In genomic region chr2:19864369-19864768, GRCh38 we compare ENCODE assay signal across 19 cellular contexts. TPM values are rescaled to one million over a fixed set of nuclear protein-coding genes. Genes with fewer than 3 reads are reported as not detected.
DNase-seq lines count a peak whose midpoint lies in the region; ATAC-seq and TF ChIP-seq lines count a peak whose summit lies in the region.
"Had no signal": no experiment of that assay in that cellular context is flagged by ENCODE, and none has a peak within 500 bp of the region (broad histone marks: within the 10 kb centered on the region; RNA-seq: fewer than 3 reads in every experiment).

No MANE protein-coding gene starts in this region.

- TF ChIP-seq CTCF in MCF 10A (IDR thresholded peaks at IDR 0.05; ENCODE audit: unreplicated experiment) (no peak), mammary epithelial cell (conservative IDR thresholded peaks at IDR 0.05 in 1 of 2, IDR thresholded peaks at IDR 0.05 in 1 of 2; ENCODE audit: extremely low read depth in 1 of 2, insufficient read depth in 1 of 2, low read depth in 1 of 2, low read length in 2 of 2) (no peak)

- no TSS peak for BruUV-seq in MCF 10A (replicated peaks; lab: Mats Ljungman, UMichigan)
- BruUV-seq in mammary epithelial cell (replicated peaks; lab: Mats Ljungman, UMichigan), result no TSS peak

- intact Hi-C loops in MCF 10A (cut with micrococcal nuclease) (no loop called here), mammary epithelial cell (cut with micrococcal nuclease) (loop anchor here (5.0 to 10.0 kb wide), 3 partner anchors 233 to 1010 kb away; no protein-coding TSS in a partner anchor)

- no peak overlapping the region for H2AFZ ChIP-seq in mammary epithelial cell (ENCODE audit: low read depth, low read length)

- no peaks in the 10 kb centered on the region for H3K36me3 Mint-ChIP-seq in MCF 10A (ENCODE audit: insufficient read depth, unreplicated experiment)
- no peaks in the 10 kb centered on the region for H3K36me3 Mint-ChIP-seq in stimulated activated memory B cell treated with anti-CD40 and anti-IgM and Interleukin-4, amounts not matched to agents 10 μg/mL and 1 μg/mL and 100 μg/mL, for 72 hours

- H3K79me2 ChIP-seq in mammary epithelial cell (ENCODE audit: insufficient read depth, low read length), result no peaks in the 10 kb centered on the region

- CTCF ChIA-PET in MCF 10A (lab: Yijun Ruan, JAX) (interaction anchor here (0.5 to 4.5 kb wide), 22 partner anchors 9 to 1479 kb away, joined by 3 to 69 read pairs (median 4); no protein-coding TSS in a partner anchor), mammary epithelial cell (lab: Charles Lee; ENCODE audit: low non-redundant PET) (no interaction called here)

- H3K27ac ChIP-seq in mammary epithelial cell (ENCODE audit: insufficient read depth, low read depth, low read length) (no peak overlapping the region), SJCRH30 (no peak overlapping the region)
- H3K27ac ChIP-seq: 22Rv1 had no signal

- H3K9ac ChIP-seq in mammary epithelial cell (ENCODE audit: insufficient read depth, low read length), result no peak overlapping the region

- DNase-seq in DMS53 (lab: John Stamatoyannopoulos, UW), result peak; percentile 48
- DNase-seq in DMS53 treated with DMSO at 0.1 percent for 48 hours (lab: John Stamatoyannopoulos, UW; ENCODE audit: unreplicated experiment), result no peak
- DNase-seq in MCF 10A (ENCODE audit: unreplicated experiment), result no peak
- no peak for DNase-seq in mammary epithelial cell
- DNase-seq in SJCRH30, result peak; percentile 47 to 65
- no peak for DNase-seq in AG08396 (ENCODE audit: low spot score)
- DNase-seq: COR-L47, DMS 273 treated with DMSO at 0.1 percent for 48 hours, EL, MV-4-11, NCI-H2029 treated with DMSO at 0.1 percent for 48 hours, NCI-H446, NCI-H526 treated with DMSO at 0.1 percent for 48 hours, SHP77 treated with DMSO at 0.1 percent for 48 hours had no signal

- POLR2A ChIA-PET in MCF 10A (lab: Yijun Ruan, JAX), result interaction anchor here (1.1 kb wide), 1 partner anchor 563 kb away, joined by 3 read pairs; no protein-coding TSS in a partner anchor

- H3K9me3 ChIP-seq in mammary epithelial cell (replicated peaks; ENCODE audit: insufficient read depth, low read length), result no peaks in the 10 kb centered on the region
- no peaks in the 10 kb centered on the region for H3K9me3 ChIP-seq in SJCRH30 (replicated peaks)

- no peaks in the 10 kb centered on the region for H3K9me3 Mint-ChIP-seq in MCF 10A (ENCODE audit: unreplicated experiment)
- no peaks in the 10 kb centered on the region for H3K9me3 Mint-ChIP-seq in stimulated activated memory B cell treated with anti-CD40 and anti-IgM and Interleukin-4, amounts not matched to agents 10 μg/mL and 1 μg/mL and 100 μg/mL, for 72 hours

- H4K20me1 ChIP-seq in mammary epithelial cell (ENCODE audit: insufficient read depth, low read length), result no peaks in the 10 kb centered on the region

- H3K4me1 ChIP-seq in mammary epithelial cell (ENCODE audit: insufficient read depth, low read length) (peaks cover 26% of the 10 kb centered on the region), SJCRH30 (peaks cover 8% of the 10 kb centered on the region; the same call in 1 of the 2 replicates)

- H3K4me3 ChIP-seq in mammary epithelial cell (replicated peaks in 1 of 3; ENCODE audit: insufficient read depth in 1 of 3, low read depth in 2 of 3, low read length in 3 of 3) (no peak overlapping the region), SJCRH30 (no peak overlapping the region)
- H3K4me3 ChIP-seq: K562 had no signal

- H3K27me3 ChIP-seq in mammary epithelial cell (ENCODE audit: insufficient read depth, low read length), result no peaks in the 10 kb centered on the region
- no peaks in the 10 kb centered on the region for H3K27me3 ChIP-seq in SJCRH30

- H3K36me3 ChIP-seq in mammary epithelial cell (ENCODE audit: insufficient read depth, low read length) (no peaks in the 10 kb centered on the region), SJCRH30 (no peaks in the 10 kb centered on the region)

- no peak for ATAC-seq in stimulated activated memory B cell treated with anti-CD40 and anti-IgM and Interleukin-4, amounts not matched to agents 10 μg/mL and 1 μg/mL and 100 μg/mL, for 72 hours
- no peak for ATAC-seq in HG03139 (IDR thresholded peaks at IDR 0.05; ENCODE audit: unreplicated experiment)

- no peak overlapping the region for H3K4me2 ChIP-seq in mammary epithelial cell (ENCODE audit: insufficient read depth, low read depth, low read length)

- dilution Hi-C loops in mammary epithelial cell (cut with HindIII; ENCODE audit: low sequenced_read_pairs), result loop anchor here (25.0 kb wide), 1 partner anchor 1352 kb away; no protein-coding TSS in a partner anchor

- H3K4me3 Mint-ChIP-seq in MCF 10A (ENCODE audit: unreplicated experiment), result no peak overlapping the region
- no peak overlapping the region for H3K4me3 Mint-ChIP-seq in stimulated activated memory B cell treated with anti-CD40 and anti-IgM and Interleukin-4, amounts not matched to agents 10 μg/mL and 1 μg/mL and 100 μg/mL, for 72 hours
- H3K4me3 Mint-ChIP-seq: B cell had no signal

- WGBS in mammary epithelial cell (ENCODE audit: low coverage, missing lambda C conversion rate), result 92% methylated on average over 9 of the region's 12 CpGs

- H3K27ac Mint-ChIP-seq in MCF 10A (ENCODE audit: low read depth, unreplicated experiment), result peak overlapping the region; percentile 23
- H3K27ac Mint-ChIP-seq in stimulated activated memory B cell treated with anti-CD40 and anti-IgM and Interleukin-4, amounts not matched to agents 10 μg/mL and 1 μg/mL and 100 μg/mL, for 72 hours, result peak overlapping the region; percentile 28
- H3K27ac Mint-ChIP-seq: B cell had no signal

- peaks cover 17% of the 10 kb centered on the region for H3K4me1 Mint-ChIP-seq in MCF 10A (ENCODE audit: insufficient read depth, unreplicated experiment)
- peaks cover 25% of the 10 kb centered on the region for H3K4me1 Mint-ChIP-seq in stimulated activated memory B cell treated with anti-CD40 and anti-IgM and Interleukin-4, amounts not matched to agents 10 μg/mL and 1 μg/mL and 100 μg/mL, for 72 hours

- no peaks in the 10 kb centered on the region for H3K27me3 Mint-ChIP-seq in MCF 10A (ENCODE audit: insufficient read depth, unreplicated experiment)
- peaks cover 8% of the 10 kb centered on the region for H3K27me3 Mint-ChIP-seq in stimulated activated memory B cell treated with anti-CD40 and anti-IgM and Interleukin-4, amounts not matched to agents 10 μg/mL and 1 μg/mL and 100 μg/mL, for 72 hours

- in situ Hi-C loops in mammary epithelial cell (cut with MboI; ENCODE audit: low sequenced_read_pairs in 2 of 2), result loop anchor here (5.0 to 25.0 kb wide), 7 partner anchors 87 to 1427 kb away; no protein-coding TSS in a partner anchor

RNA-seq across cellular contexts. Expression of gene TTC32, which starts 37.4 kb away (rescaled TPM):
- 14.1 and 18.2 TPM in 2 replicates for total RNA-seq in MCF 10A (2022)
- 10 to 100 TPM in 1 of 2 donors, 1 to 10 TPM in 1; 8.0 to 12.5 TPM for total RNA-seq in mammary epithelial cell
- 4.8 TPM for polyA plus RNA-seq in mammary epithelial cell
- not detected for polyA minus RNA-seq in mammary epithelial cell
- 17.4 and 21.1 TPM in 2 replicates for total RNA-seq in SJCRH30 (2014; rRNA removed; shearing (Covaris generic))

Comparison
In these comparisons a context has a peak if more than half of its experiments do, and no peak if none do; other contexts are left out.
1. DNase-seq: peak in DMS53 (single experiment) and SJCRH30 (2 of 2); none in DMS53 treated with DMSO at 0.1 percent for 48 hours (single experiment), MCF 10A (single experiment), mammary epithelial cell (single experiment) and AG08396 (single experiment).